1 cellular context compared by ENCODE assay signal in genomic region chr14:103016071-103016470, GRCh38.
TF ChIP-seq lines count a peak whose summit lies in the region.

No MANE protein-coding gene starts in this region.

TF ChIP-seq in H1, 55 proteins besides CTCF, POLR2A, EP300 and RAD21 (continued from another document):
- TF ChIP-seq CHD7 (IDR thresholded peaks at IDR 0.05; ENCODE audit: insufficient replicate concordance, low read length) (no peak), TEAD4 (IDR thresholded peaks at IDR 0.05; ENCODE audit: low read depth, low read length) (no peak), TBP (IDR thresholded peaks at IDR 0.05; ENCODE audit: low read depth, low read length) (no peak), USF2 (IDR thresholded peaks at IDR 0.05; ENCODE audit: low read length) (no peak), SP2 (IDR thresholded peaks at IDR 0.05; ENCODE audit: low read length) (no peak), JUND (IDR thresholded peaks at IDR 0.05; ENCODE audit: low read length) (no peak), KDM1A (IDR thresholded peaks at IDR 0.05; ENCODE audit: borderline replicate concordance, low read length) (no peak), KDM4A (IDR thresholded peaks at IDR 0.05; ENCODE audit: low read depth, low read length, severe bottlenecking) (no peak), POU5F1 (IDR thresholded peaks at IDR 0.05; ENCODE audit: low read depth, low read length) (no peak), NANOG (IDR thresholded peaks at IDR 0.05; ENCODE audit: insufficient read depth, low read depth, low read length, poor library complexity, severe bottlenecking) (no peak), HDAC6 (IDR thresholded peaks at IDR 0.05; ENCODE audit: low read depth, low read length) (no peak), E2F6 (IDR thresholded peaks at IDR 0.05) (no peak)
- TF ChIP-seq, protein P1, sequence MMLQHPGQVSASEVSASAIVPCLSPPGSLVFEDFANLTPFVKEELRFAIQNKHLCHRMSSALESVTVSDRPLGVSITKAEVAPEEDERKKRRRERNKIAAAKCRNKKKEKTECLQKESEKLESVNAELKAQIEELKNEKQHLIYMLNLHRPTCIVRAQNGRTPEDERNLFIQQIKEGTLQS (IDR thresholded peaks at IDR 0.05; ENCODE audit: insufficient read depth, low read depth, low read length), result no peak
TF ChIP-seq in H1: peak in this region for 0.
